Comparison of ENCODE assay signal across 22 cellular contexts in genomic region chr10:78745445-78745844, GRCh38.
A peak's percentile ranks its signal among the peaks of the same experiment; 100 is the strongest.
DNase-seq lines count a peak whose midpoint lies in the region; ATAC-seq and TF ChIP-seq lines count a peak whose summit lies in the region.
"Had no signal": no experiment of that assay in that cellular context is flagged by ENCODE, and none has a peak within 500 bp of the region (broad histone marks: within the 10 kb centered on the region; RNA-seq: fewer than 3 reads in every experiment).

No MANE protein-coding gene starts in this region.

- WGBS in right cardiac atrium = 67% methylated on average over 4 of the region's 4 CpGs
- WGBS in upper lobe of left lung, 2 donors = 74 to 82% methylated on average over 4 of the region's 4 CpGs

- H3K27me3 Mint-ChIP-seq in neural crest cell (ENCODE audit: low read depth) = no peaks in the 10 kb centered on the region

- H3K36me3 ChIP-seq in BE2C = no peaks in the 10 kb centered on the region
- H3K36me3 ChIP-seq in upper lobe of left lung = no peaks in the 10 kb centered on the region
- no peaks in the 10 kb centered on the region for H3K36me3 ChIP-seq in ascending aorta
- H3K36me3 ChIP-seq: HAP-1, prostate gland had no signal

- intact Hi-C loops in right cardiac atrium (cut with DNase I) = no loop called here
- intact Hi-C loops in ascending aorta (cut with DNase I) = no loop called here

- no peak for TF ChIP-seq POLR2A in upper lobe of left lung (IDR thresholded peaks at IDR 0.05)

- H3K4me1 Mint-ChIP-seq in neural crest cell = peaks cover 56% of the 10 kb centered on the region
- H3K4me1 Mint-ChIP-seq: stimulated activated naive B cell treated with anti-CD40 and anti-IgM and Interleukin-4, amounts not matched to agents 10 μg/mL and 1 μg/mL and 100 μg/mL, for 72 hours had no signal

- no peak overlapping the region for H3K4me3 ChIP-seq in BE2C (ENCODE audit: low read depth, low read length)
- no peak overlapping the region for H3K4me3 ChIP-seq in right cardiac atrium (ENCODE audit: low read length)
- no peak overlapping the region for H3K4me3 ChIP-seq in upper lobe of left lung
- no peak overlapping the region for H3K4me3 ChIP-seq in ascending aorta
- H3K4me3 ChIP-seq: HAP-1, prostate gland, SK-N-MC had no signal

- TF ChIP-seq CTCF in BE2C (IDR thresholded peaks at IDR 0.05; ENCODE audit: low read depth, low read length) = no peak
- no peak for TF ChIP-seq CTCF in neural crest cell (conservative IDR thresholded peaks at IDR 0.05)
- TF ChIP-seq CTCF in upper lobe of left lung (IDR thresholded peaks at IDR 0.05) = no peak
- no peak for TF ChIP-seq CTCF in ascending aorta (IDR thresholded peaks at IDR 0.05)

- ATAC-seq in SK-N-SH treated with all-trans-retinoic acid at 6 μM for 48 hours (peak; percentile 64), right cardiac atrium (peak; percentile 29 to 36), upper lobe of left lung (ENCODE audit: low FRiP score in 2 of 2) (no peak)
- ATAC-seq: stimulated activated naive B cell treated with anti-CD40 and anti-IgM and Interleukin-4, amounts not matched to agents 10 μg/mL and 1 μg/mL and 100 μg/mL, for 72 hours had no signal

- no peaks in the 10 kb centered on the region for H3K9me3 Mint-ChIP-seq in neural crest cell
- H3K9me3 Mint-ChIP-seq: T-helper 2 cell treated with Interferon-gamma antibody and Interleukin-4, amounts not matched to agents 5 μg/mL and 100 μg/mL, for 36 hours had no signal

- no peak overlapping the region for H3K4me3 Mint-ChIP-seq in neural crest cell
- H3K4me3 Mint-ChIP-seq: stimulated activated naive B cell treated with anti-CD40 and anti-IgM and Interleukin-4, amounts not matched to agents 10 μg/mL and 1 μg/mL and 100 μg/mL, for 72 hours; T-helper 2 cell treated with Interferon-gamma antibody and Interleukin-4, amounts not matched to agents 5 μg/mL and 100 μg/mL, for 36 hours; WTC11 had no signal

- H3K27me3 ChIP-seq in BE2C = no peaks in the 10 kb centered on the region
- no peaks in the 10 kb centered on the region for H3K27me3 ChIP-seq in right cardiac atrium (ENCODE audit: control insufficient read depth, insufficient read depth)
- H3K27me3 ChIP-seq in upper lobe of left lung = no peaks in the 10 kb centered on the region
- no peaks in the 10 kb centered on the region for H3K27me3 ChIP-seq in ascending aorta

- peak; percentile 57 for DNase-seq in BE2C
- no peak for DNase-seq in right cardiac atrium
- DNase-seq in neural crest cell (ENCODE audit: low read depth, low spot score) = no peak
- DNase-seq in activated CD4-positive, alpha-beta T cell treated with anti-CD3 and anti-CD28 coated beads, Interleukin-2, amount 50 U/mL, for 4 hours = no peak
- DNase-seq in medulla oblongata (ENCODE audit: extremely low spot score) = no peak
- no peak for DNase-seq in upper lobe of left lung
- no peak for DNase-seq in ascending aorta (ENCODE audit: low spot score in 2 of 2)
- DNase-seq: activated CD4-positive, alpha-beta T cell treated with anti-CD3 and anti-CD28 coated beads, Interleukin-2, amount 50 U/mL, for 48 hours; activated effector memory CD4-positive, alpha-beta T cell treated with anti-CD3 and anti-CD28 coated beads, Interleukin-2, amount 50 U/mL, for 16 hours; effector CD8-positive, alpha-beta T cell; foreskin melanocyte; islet precursor cell; midbrain; NCI-H1417 treated with DMSO at 0.1 percent for 48 hours; stimulated activated CD4-positive, alpha-beta T cell treated with anti-CD3 and anti-CD28 coated beads, Interleukin-2, amount 100 ng/mL, for 48 hours; stimulated activated naive B cell treated with anti-CD40 and anti-IgM and Interleukin-4, amounts not matched to agents 10 μg/mL and 1 μg/mL and 100 μg/mL, for 72 hours had no signal

- H3K36me3 Mint-ChIP-seq in neural crest cell (ENCODE audit: low read depth) = no peaks in the 10 kb centered on the region
- H3K36me3 Mint-ChIP-seq: stimulated activated naive B cell treated with anti-CD40 and anti-IgM and Interleukin-4, amounts not matched to agents 10 μg/mL and 1 μg/mL and 100 μg/mL, for 72 hours; WTC11 had no signal

- peak overlapping the region; percentile 25 for H3K27ac ChIP-seq in right cardiac atrium (ENCODE audit: low read length)
- no peak overlapping the region for H3K27ac ChIP-seq in upper lobe of left lung
- H3K27ac ChIP-seq in ascending aorta = no peak overlapping the region
- H3K27ac ChIP-seq: prostate gland, SK-N-MC had no signal

- no peak for TF ChIP-seq EP300 in upper lobe of left lung (IDR thresholded peaks at IDR 0.05)

- H3K4me1 ChIP-seq in BE2C (peaks cover 33% of the 10 kb centered on the region), right cardiac atrium (ENCODE audit: control insufficient read depth, insufficient read depth, low read length) (peaks cover 17% of the 10 kb centered on the region), upper lobe of left lung (peaks cover 0 to 18% (median 16%) of the 10 kb centered on the region in 4 donors), ascending aorta (no peaks in the 10 kb centered on the region)
- H3K4me1 ChIP-seq: HAP-1, prostate gland had no signal

- peak overlapping the region; percentile 79 for H3K27ac Mint-ChIP-seq in neural crest cell (ENCODE audit: unreplicated experiment)
- H3K27ac Mint-ChIP-seq: stimulated activated naive B cell treated with anti-CD40 and anti-IgM and Interleukin-4, amounts not matched to agents 10 μg/mL and 1 μg/mL and 100 μg/mL, for 72 hours; T-helper 2 cell treated with Interferon-gamma antibody and Interleukin-4, amounts not matched to agents 5 μg/mL and 100 μg/mL, for 36 hours; WTC11 had no signal

- H3K9me3 ChIP-seq in BE2C = no peaks in the 10 kb centered on the region
- no peaks in the 10 kb centered on the region for H3K9me3 ChIP-seq in right cardiac atrium (ENCODE audit: control insufficient read depth, low read length)
- H3K9me3 ChIP-seq in upper lobe of left lung = no peaks in the 10 kb centered on the region
- no peaks in the 10 kb centered on the region for H3K9me3 ChIP-seq in ascending aorta
- H3K9me3 ChIP-seq: HAP-1, prostate gland had no signal

TF ChIP-seq in SK-N-SH treated with all-trans-retinoic acid at 6 μM for 48 hours, 23 proteins besides CTCF, POLR2A, EP300 and RAD21:
- TF ChIP-seq TSHZ2 (CRISPR knock-in tag; IDR thresholded peaks at IDR 0.05) = peak; percentile 97
- TF ChIP-seq ISL1 (CRISPR knock-in tag; IDR thresholded peaks at IDR 0.05) = peak; percentile 27
- TF ChIP-seq ZFP3 (CRISPR knock-in tag; IDR thresholded peaks at IDR 0.05) = peak; percentile 35; the same call in 1 of the 2 replicates
- TF ChIP-seq PPARA (CRISPR knock-in tag; IDR thresholded peaks at IDR 0.05; ENCODE audit: borderline replicate concordance) = peak; percentile 55
- peak; percentile 78; the same call in 1 of the 2 replicates for TF ChIP-seq TCF4 (CRISPR knock-in tag; IDR thresholded peaks at IDR 0.05; ENCODE audit: borderline replicate concordance)
- TF ChIP-seq TOX (CRISPR knock-in tag; IDR thresholded peaks at IDR 0.05; ENCODE audit: borderline replicate concordance) = no peak
- no peak for TF ChIP-seq ZC3H10 (CRISPR knock-in tag; IDR thresholded peaks at IDR 0.05)
- TF ChIP-seq ZNF8 (CRISPR knock-in tag; IDR thresholded peaks at IDR 0.05) = peak; percentile 61; the same call in 1 of the 2 replicates

Comparison
In these comparisons a context has a peak if more than half of its experiments do, and no peak if none do; other contexts are left out.
1. ATAC-seq: peak in SK-N-SH treated with all-trans-retinoic acid at 6 μM for 48 hours (single experiment) and right cardiac atrium (2 of 2); none in upper lobe of left lung (0 of 2).